27 cellular contexts compared by ENCODE assay signal in genomic region chr20:19780261-19780660, GRCh38. TPM values are rescaled to one million over a fixed set of nuclear protein-coding genes. Genes with fewer than 3 reads are reported as not detected.
DNase-seq lines count a peak whose midpoint lies in the region; ATAC-seq and TF ChIP-seq lines count a peak whose summit lies in the region.
"Had no signal": no experiment of that assay in that cellular context is flagged by ENCODE, and none has a peak within 500 bp of the region (broad histone marks: within the 10 kb centered on the region; RNA-seq: fewer than 3 reads in every experiment).

No MANE protein-coding gene starts in this region.

- no peaks in the 10 kb centered on the region for H4K20me1 ChIP-seq in Karpas-422 (ENCODE audit: insufficient read depth, low read depth, low read length)

- H2AK5ac ChIP-seq in trophoblast cell (ENCODE audit: low read length) (peak overlapping the region; percentile 85), mesendoderm (ENCODE audit: low read length) (no peak overlapping the region)

- peak overlapping the region; percentile 8 for H4K8ac ChIP-seq in trophoblast cell (ENCODE audit: low read depth, low read length)
- no peak overlapping the region for H4K8ac ChIP-seq in mesendoderm (ENCODE audit: low read depth, low read length)

- peak overlapping the region; percentile 34 for H3K4me2 ChIP-seq in Karpas-422 (ENCODE audit: low read depth, low read length, poor library complexity, severe bottlenecking)
- no peak overlapping the region for H3K4me2 ChIP-seq in trophoblast cell (ENCODE audit: low read length)
- no peak overlapping the region for H3K4me2 ChIP-seq in mesendoderm (ENCODE audit: low read length)

- H3K14ac ChIP-seq in trophoblast cell (ENCODE audit: low read length), result peak overlapping the region; percentile 43

- H2BK120ac ChIP-seq in trophoblast cell (ENCODE audit: insufficient read depth, low read length, poor library complexity) (peak overlapping the region; percentile 41), mesendoderm (ENCODE audit: low read depth, low read length) (no peak overlapping the region)

- H2AFZ ChIP-seq in Karpas-422 (ENCODE audit: low read length), result peak overlapping the region; percentile 91; the same call in 1 of the 2 replicates
- H2AFZ ChIP-seq in trophoblast cell (ENCODE audit: insufficient read depth, low read length, poor library complexity), result no peak overlapping the region

- H2BK15ac ChIP-seq in mesendoderm (replicated peaks; ENCODE audit: low read depth), result no peak overlapping the region

- no peak overlapping the region for H3K56ac ChIP-seq in mesendoderm (ENCODE audit: low read length)

- no peak overlapping the region for H4K12ac ChIP-seq in trophoblast cell (ENCODE audit: low read depth, low read length)

- H3K4me3 ChIP-seq in Karpas-422 (ENCODE audit: low read length) (no peak overlapping the region), heart left ventricle (no peak overlapping the region), trophoblast cell (ENCODE audit: low read depth, low read length) (no peak overlapping the region), mesendoderm (ENCODE audit: low read length) (no peak overlapping the region)
- H3K4me3 ChIP-seq: gastrocnemius medialis, mucosa of descending colon, Peyer's patch, SJCRH30, testis, vagina had no signal

- intact Hi-C loops in heart left ventricle (cut with DNase I), result loop anchor here in 6 of 10 donors (5.0 to 10.0 kb wide), 5 partner anchors 85 to 217 kb away; no protein-coding TSS in a partner anchor

- H3K4me1 ChIP-seq in Karpas-422 (ENCODE audit: low read length) (peaks cover 44% of the 10 kb centered on the region), heart left ventricle (peaks cover 17 to 83% (median 63%) of the 10 kb centered on the region in 12 donors), trophoblast cell (ENCODE audit: control insufficient read depth in 1 of 2, insufficient read depth in 2 of 2, low read length in 2 of 2) (peaks cover 19 to 29% of the 10 kb centered on the region in 2 experiments), mesendoderm (ENCODE audit: control insufficient read depth, low read depth, low read length) (no peaks in the 10 kb centered on the region)

- peak overlapping the region; percentile 39 for H3K4ac ChIP-seq in trophoblast cell (ENCODE audit: low read depth, low read length)
- H3K4ac ChIP-seq in mesendoderm (ENCODE audit: low read depth, low read length), result no peak overlapping the region

- no peak for TF ChIP-seq POLR2A in heart left ventricle (IDR thresholded peaks at IDR 0.05)

- peak overlapping the region; percentile 61 for H4K91ac ChIP-seq in trophoblast cell (ENCODE audit: low read depth, low read length)

- H3K9me2 ChIP-seq in Karpas-422 (replicated peaks; ENCODE audit: insufficient read depth, low read length), result no peaks in the 10 kb centered on the region

- no peaks in the 10 kb centered on the region for H3K27me3 ChIP-seq in Karpas-422 (ENCODE audit: low read length)
- no peaks in the 10 kb centered on the region for H3K27me3 ChIP-seq in heart left ventricle
- H3K27me3 ChIP-seq in trophoblast cell (ENCODE audit: insufficient read depth, low read length), result no peaks in the 10 kb centered on the region
- no peaks in the 10 kb centered on the region for H3K27me3 ChIP-seq in mesendoderm (ENCODE audit: insufficient read depth, low read length, poor library complexity)
- H3K27me3 ChIP-seq: gastrocnemius medialis, Peyer's patch, SJCRH30, testis, vagina had no signal

- 0 out of 2 replicates have a peak overlapping the region, but pooled peaks have one; percentile 0 for H3K27ac ChIP-seq in Karpas-422 (ENCODE audit: low read length)
- peak overlapping the region in 11 of 12 donors; percentile 20 to 78 (median 66) for H3K27ac ChIP-seq in heart left ventricle
- H3K27ac ChIP-seq in trophoblast cell (ENCODE audit: low read depth, low read length), result no peak overlapping the region
- H3K27ac ChIP-seq in mesendoderm (ENCODE audit: low read depth, low read length), result no peak overlapping the region
- H3K27ac ChIP-seq: C4-2B, Peyer's patch, SJCRH30, testis, vagina had no signal

- no peak for TF ChIP-seq CTCF in heart left ventricle (IDR thresholded peaks at IDR 0.05)

- no peak overlapping the region for H4K5ac ChIP-seq in mesendoderm (ENCODE audit: low read length)

- H3K23ac ChIP-seq in trophoblast cell (ENCODE audit: low read length), result no peak overlapping the region
- no peak overlapping the region for H3K23ac ChIP-seq in mesendoderm (ENCODE audit: low read length)

- H2BK5ac ChIP-seq in trophoblast cell (ENCODE audit: low read depth, low read length, poor library complexity) (no peak overlapping the region), mesendoderm (ENCODE audit: low read length) (no peak overlapping the region)

- no peak overlapping the region for H3K9ac ChIP-seq in Karpas-422 (ENCODE audit: low read length)
- H3K9ac ChIP-seq in trophoblast cell (ENCODE audit: low read length), result no peak overlapping the region
- H3K9ac ChIP-seq in mesendoderm (ENCODE audit: low read length), result no peak overlapping the region

- no peaks in the 10 kb centered on the region for H3K36me3 ChIP-seq in Karpas-422 (ENCODE audit: insufficient read depth, low read length)
- no peaks in the 10 kb centered on the region for H3K36me3 ChIP-seq in heart left ventricle
- H3K36me3 ChIP-seq in trophoblast cell (ENCODE audit: control insufficient read depth in 1 of 2, insufficient read depth in 2 of 2, low read length in 2 of 2), result no peaks in the 10 kb centered on the region
- H3K36me3 ChIP-seq in mesendoderm (ENCODE audit: control insufficient read depth, insufficient read depth, low read length), result no peaks in the 10 kb centered on the region
- H3K36me3 ChIP-seq: gastrocnemius medialis, Peyer's patch, SJCRH30, vagina had no signal

- H3K18ac ChIP-seq in trophoblast cell (ENCODE audit: low read length) (peak overlapping the region; percentile 82), mesendoderm (ENCODE audit: low read length) (no peak overlapping the region)

- DNase-seq in Karpas-422 (no peak), NCI-H345 (lab: John Stamatoyannopoulos, UW) (peak; percentile 87), heart left ventricle (peak in 1 of 5 donors; percentile 40), trophoblast cell (no peak), mesendoderm (no peak), NCI-H1092 (lab: John Stamatoyannopoulos, UW) (no peak), midbrain (lab: John Stamatoyannopoulos, UW) (no peak), NOMO-1 (lab: John Stamatoyannopoulos, UW; ENCODE audit: unreplicated experiment in 2 of 2) (no peak)
- DNase-seq: activated CD4-positive, alpha-beta T cell treated with anti-CD3 and anti-CD28 coated beads, Interleukin-2, amount 10 ng/mL, durations not matched to agents 7 days and 5 days; activated gamma-delta T cell treated with Interleukin-2 at 50 U/mL for 16 hours; activated naive CD8-positive, alpha-beta T cell treated with anti-CD3 and anti-CD28 coated beads, Interleukin-2, amount 50 U/mL, for 24 hours; activated T-cell treated with anti-CD3 and anti-CD28 coated beads, Interleukin-2, amount 50 U/mL, for 4 hours; Caco-2; DND-41; gastrocnemius medialis; KG1; mucosa of descending colon; NCI-H2029; NCI-H510A treated with DMSO at 0.1 percent for 48 hours; Peyer's patch; SJCRH30; stimulated activated CD4-positive, alpha-beta T cell treated with anti-CD3 and anti-CD28 coated beads, Interleukin-15, amount 100 ng/mL, for 24 hours; stimulated activated naive CD4-positive, alpha-beta T cell; testis had no signal

- no peaks in the 10 kb centered on the region for H3K9me3 ChIP-seq in Karpas-422 (ENCODE audit: low read length)
- H3K9me3 ChIP-seq in heart left ventricle, result no peaks in the 10 kb centered on the region
- no peaks in the 10 kb centered on the region for H3K9me3 ChIP-seq in trophoblast cell (ENCODE audit: insufficient read depth, low read depth, low read length)
- H3K9me3 ChIP-seq: Caco-2, gastrocnemius medialis, mucosa of descending colon, Peyer's patch, SJCRH30, testis, vagina had no signal

- H3K79me2 ChIP-seq in Karpas-422 (ENCODE audit: low read length) (no peaks in the 10 kb centered on the region), trophoblast cell (ENCODE audit: control insufficient read depth, insufficient read depth, low read length, poor library complexity) (peaks cover 6% of the 10 kb centered on the region), mesendoderm (ENCODE audit: control insufficient read depth, insufficient read depth, low read length) (no peaks in the 10 kb centered on the region)

- peak overlapping the region; percentile 76 for H2BK12ac ChIP-seq in trophoblast cell (ENCODE audit: low read length)

- 48 to 60% (median 55%) methylated on average over 5 of the region's 5 CpGs for WGBS in heart left ventricle, 4 donors
- WGBS in trophoblast cell (ENCODE audit: extremely low coverage, insufficient coverage, insufficient read length), result no CpG with 5 or more reads among the region's 5 CpGs
- WGBS in mesendoderm (ENCODE audit: extremely low coverage, insufficient coverage, low lambda C conversion rate), result no CpG with 5 or more reads among the region's 5 CpGs

- peak; percentile 56 to 69 (median 62) for ATAC-seq in heart left ventricle
- ATAC-seq: activated naive CD8-positive, alpha-beta T cell treated with anti-CD3 and anti-CD28 coated beads, Interleukin-2, amount 50 U/mL, for 24 hours; activated T-cell treated with anti-CD3 and anti-CD28 coated beads, Interleukin-2, amount 50 U/mL, for 4 hours; gastrocnemius medialis; mucosa of descending colon; WTC11 had no signal

- peaks cover 24% of the 10 kb centered on the region for H3K79me1 ChIP-seq in trophoblast cell (ENCODE audit: low read length)
- no peaks in the 10 kb centered on the region for H3K79me1 ChIP-seq in mesendoderm (ENCODE audit: low read length)

RNA-seq across cellular contexts. Expression of gene RIN2, which starts 22.2 kb away (rescaled TPM):
- total RNA-seq in Karpas-422 (2014; rRNA removed; shearing (Covaris generic); ENCODE audit: low replicate concordance), result 1.7 and 3.3 TPM in 2 replicates
- 10 to 100 TPM; 44.2 to 76.5 (median 59.1) TPM for total RNA-seq in heart left ventricle
- 10 to 100 TPM; 15.0 to 15.7 TPM for polyA plus RNA-seq in heart left ventricle
- polyA plus RNA-seq in trophoblast cell (2013), result 16.5 and 17.0 TPM in 2 replicates
- 0.65 TPM for polyA plus RNA-seq in mesendoderm (2013, experiment 1 of 2)
- 0.53 TPM for polyA plus RNA-seq in mesendoderm (2013, experiment 2 of 2)
- total RNA-seq: activated CD4-positive, alpha-beta T cell treated with anti-CD3 and anti-CD28 coated beads, Interleukin-2, amount 10 ng/mL, durations not matched to agents 7 days and 5 days had no signal

Comparison
In these comparisons a context has a peak if more than half of its experiments do, and no peak if none do; other contexts are left out.
1. H3K27ac ChIP-seq: peak in Karpas-422 (single experiment) and heart left ventricle (11 of 12); none in trophoblast cell (single experiment) and mesendoderm (single experiment).
2. RNA of gene RIN2, which starts 22.2 kb away (total RNA-seq): 44.2 to 76.5 TPM in heart left ventricle; 1.7 to 3.3 TPM in Karpas-422; every median in the first group is over 10 times any median in the second.